In the genomic region with DNA sequence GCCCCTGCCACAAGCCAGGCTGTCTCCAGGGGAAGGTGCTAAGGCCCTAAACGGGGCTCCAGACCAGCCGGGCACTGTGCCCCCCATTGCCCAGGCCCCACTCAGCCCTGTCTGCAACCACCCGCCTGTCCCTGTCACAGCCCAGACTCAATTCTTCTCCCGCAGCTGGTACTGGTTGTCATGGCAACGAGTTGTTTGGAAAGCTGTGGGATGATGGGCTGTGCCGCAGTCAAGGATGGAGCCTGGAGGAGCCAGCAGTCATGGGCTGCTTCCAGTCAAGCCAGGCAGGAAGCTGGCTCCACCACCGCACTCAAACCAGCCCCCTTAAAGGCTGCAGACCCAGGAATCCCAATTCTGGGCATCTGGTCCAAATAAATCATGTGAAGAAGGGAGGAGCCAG, we compare ENCODE assay signal across 11 cellular contexts. TPM values are rescaled to one million over a fixed set of nuclear protein-coding genes. Genes with fewer than 3 reads are reported as not detected.
DNase-seq lines count a peak whose midpoint lies in the region; ATAC-seq, FAIRE-seq and TF ChIP-seq lines count a peak whose summit lies in the region.
"Had no signal": no experiment of that assay in that cellular context is flagged by ENCODE, and none has a peak within 500 bp of the region (broad histone marks: within the 10 kb centered on the region; RNA-seq: fewer than 3 reads in every experiment).

No MANE protein-coding gene starts in this region.

- H3K27me3 ChIP-seq in astrocyte (ENCODE audit: insufficient read depth, low read length) = no peaks in the 10 kb centered on the region

- no peak overlapping the region for H3K9ac ChIP-seq in astrocyte (ENCODE audit: low read length)

- no peak overlapping the region for H3K27ac Mint-ChIP-seq in astrocyte (ENCODE audit: unreplicated experiment)
- H3K27ac Mint-ChIP-seq: activated B cell treated with CpG ODN at 0.5 μM for 24 hours had no signal

- H3K36me3 Mint-ChIP-seq in astrocyte (ENCODE audit: low read depth, unreplicated experiment) = no peaks in the 10 kb centered on the region

- H3K9me3 ChIP-seq in astrocyte (ENCODE audit: insufficient read depth, low read depth, low read length) = no peaks in the 10 kb centered on the region

- H3K4me1 Mint-ChIP-seq in astrocyte (ENCODE audit: low read depth, unreplicated experiment) = no peaks in the 10 kb centered on the region

- no peak for TF ChIP-seq CTCF in astrocyte (IDR thresholded peaks at IDR 0.05; ENCODE audit: insufficient read depth, low read depth, low read length)
- no peak for TF ChIP-seq CTCF in GM10266 (IDR thresholded peaks at IDR 0.05; ENCODE audit: control insufficient read depth, insufficient read depth, low read depth, missing control alignments)

- no peaks in the 10 kb centered on the region for H3K9me3 Mint-ChIP-seq in astrocyte (ENCODE audit: unreplicated experiment)
- H3K9me3 Mint-ChIP-seq: activated B cell treated with CpG ODN at 0.5 μM for 24 hours had no signal

- FAIRE-seq in astrocyte (lab: Jason Lieb, UNC) = no peak

- no peak overlapping the region for H2AFZ ChIP-seq in astrocyte (ENCODE audit: low read depth, low read length)

- in situ Hi-C loops in Caki2 (cut with HindIII; ENCODE audit: low pct_unique_long_range_greater_than_20kb, low sequenced_read_pairs) = no loop called here

- no peak overlapping the region for H3K27ac ChIP-seq in astrocyte (ENCODE audit: low read depth, low read length)

- H4K20me1 ChIP-seq in astrocyte (ENCODE audit: insufficient read depth, low read length) = no peaks in the 10 kb centered on the region

- peaks cover 2% of the 10 kb centered on the region for H3K27me3 Mint-ChIP-seq in astrocyte (ENCODE audit: low read depth, unreplicated experiment)

- DNase-seq in Caki2 (ENCODE audit: low read depth) (peak; percentile 54), NCI-H1930 (lab: John Stamatoyannopoulos, UW) (peak; percentile 11 to 57), astrocyte (ENCODE audit: low read depth) (peak; percentile 49), left lobe of liver (ENCODE audit: low spot score) (peak; percentile 28), HuH-7.5 (ENCODE audit: low spot score) (no peak), GM10266 (ENCODE audit: extremely low spot score) (no peak)
- DNase-seq in stimulated activated naive CD4-positive, alpha-beta T cell treated with Interleukin-2 at 50 U/mL for 16 hours (lab: John Stamatoyannopoulos, UW) = no peak
- DNase-seq: activated B cell treated with CpG ODN at 0.5 μM for 24 hours; Karpas-422; stimulated activated naive CD4-positive, alpha-beta T cell had no signal

- H3K4me3 Mint-ChIP-seq in astrocyte (ENCODE audit: unreplicated experiment) = no peak overlapping the region
- H3K4me3 Mint-ChIP-seq: activated B cell treated with CpG ODN at 0.5 μM for 24 hours had no signal

- ATAC-seq in left lobe of liver = no peak
- ATAC-seq in HG03442 (IDR thresholded peaks at IDR 0.05; ENCODE audit: unreplicated experiment) = no peak

- no peaks in the 10 kb centered on the region for H3K4me1 ChIP-seq in astrocyte (ENCODE audit: insufficient read depth, low read length)

- H3K36me3 ChIP-seq in astrocyte (ENCODE audit: insufficient read depth, low read length) = no peaks in the 10 kb centered on the region

- no peak overlapping the region for H3K4me3 ChIP-seq in astrocyte (ENCODE audit: insufficient read depth, low read depth, low read length)

- H3K4me2 ChIP-seq in astrocyte (ENCODE audit: low read length) = no peak overlapping the region

- no peaks in the 10 kb centered on the region for H3K79me2 ChIP-seq in astrocyte (ENCODE audit: insufficient read depth, low read length)

RNA-seq across cellular contexts. Expression of a gene that starts 4.2 kb away (rescaled TPM):
- total RNA-seq in Caki2 (2014; rRNA removed; shearing (Covaris generic); ENCODE audit: low replicate concordance) = 0.93 and 4.4 TPM in 2 replicates
- total RNA-seq in astrocyte (27.8 and 28.0 TPM in 2 replicates), left lobe of liver (0.08 TPM)
- total RNA-seq: activated B cell treated with CpG ODN at 0.5 μM for 24 hours had no signal

RNA-seq across cellular contexts. Expression of a gene that starts 47.5 kb away (rescaled TPM):
- total RNA-seq in Caki2 (2014; rRNA removed; shearing (Covaris generic); ENCODE audit: low replicate concordance) = 7.9 and 13.7 TPM in 2 replicates
- 25.1 and 25.8 TPM in 2 replicates for total RNA-seq in astrocyte
- not detected for total RNA-seq in left lobe of liver

Comparison
In these comparisons a context has a peak if more than half of its experiments do, and no peak if none do; other contexts are left out.
1. DNase-seq: peak in Caki2 (single experiment), NCI-H1930 (2 of 2), astrocyte (single experiment) and left lobe of liver (single experiment); none in HuH-7.5 (single experiment), stimulated activated naive CD4-positive, alpha-beta T cell treated with Interleukin-2 at 50 U/mL for 16 hours (single experiment) and GM10266 (single experiment).